Comparison of ENCODE assay signal across 1 cellular context in genomic region chr16:2854700-2855309, GRCh38.
TF ChIP-seq lines count a peak whose summit lies in the region.

No MANE protein-coding gene starts in this region.

TF ChIP-seq in GM12878, 131 proteins besides CTCF, POLR2A, EP300 and RAD21:
- TF ChIP-seq BHLHE40 (IDR thresholded peaks at IDR 0.05; ENCODE audit: borderline replicate concordance in 1 of 2, low read depth in 2 of 2, low read length in 1 of 2) (no peak), E2F4 (IDR thresholded peaks at IDR 0.05; ENCODE audit: low read depth, low read length) (no peak)
- TF ChIP-seq, protein P1, sequence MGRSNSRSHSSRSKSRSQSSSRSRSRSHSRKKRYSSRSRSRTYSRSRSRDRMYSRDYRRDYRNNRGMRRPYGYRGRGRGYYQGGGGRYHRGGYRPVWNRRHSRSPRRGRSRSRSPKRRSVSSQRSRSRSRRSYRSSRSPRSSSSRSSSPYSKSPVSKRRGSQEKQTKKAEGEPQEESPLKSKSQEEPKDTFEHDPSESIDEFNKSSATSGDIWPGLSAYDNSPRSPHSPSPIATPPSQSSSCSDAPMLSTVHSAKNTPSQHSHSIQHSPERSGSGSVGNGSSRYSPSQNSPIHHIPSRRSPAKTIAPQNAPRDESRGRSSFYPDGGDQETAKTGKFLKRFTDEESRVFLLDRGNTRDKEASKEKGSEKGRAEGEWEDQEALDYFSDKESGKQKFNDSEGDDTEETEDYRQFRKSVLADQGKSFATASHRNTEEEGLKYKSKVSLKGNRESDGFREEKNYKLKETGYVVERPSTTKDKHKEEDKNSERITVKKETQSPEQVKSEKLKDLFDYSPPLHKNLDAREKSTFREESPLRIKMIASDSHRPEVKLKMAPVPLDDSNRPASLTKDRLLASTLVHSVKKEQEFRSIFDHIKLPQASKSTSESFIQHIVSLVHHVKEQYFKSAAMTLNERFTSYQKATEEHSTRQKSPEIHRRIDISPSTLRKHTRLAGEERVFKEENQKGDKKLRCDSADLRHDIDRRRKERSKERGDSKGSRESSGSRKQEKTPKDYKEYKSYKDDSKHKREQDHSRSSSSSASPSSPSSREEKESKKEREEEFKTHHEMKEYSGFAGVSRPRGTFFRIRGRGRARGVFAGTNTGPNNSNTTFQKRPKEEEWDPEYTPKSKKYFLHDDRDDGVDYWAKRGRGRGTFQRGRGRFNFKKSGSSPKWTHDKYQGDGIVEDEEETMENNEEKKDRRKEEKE (IDR thresholded peaks at IDR 0.05): no peak
